23 cellular contexts compared by ENCODE assay signal in genomic region chr7:157545681-157546060, GRCh38.
"Had no signal": no experiment of that assay in that cellular context is flagged by ENCODE, and none has a peak within 500 bp of the region (broad histone marks: within the 10 kb centered on the region; RNA-seq: fewer than 3 reads in every experiment).

No MANE protein-coding gene starts in this region.

- H3K4me1 ChIP-seq: heart left ventricle, pancreas, psoas muscle, right lobe of liver, suprapubic skin, thyroid gland, upper lobe of left lung, vagina had no signal

- ATAC-seq: left lobe of liver, pancreas, psoas muscle had no signal

- DNase-seq: effector memory CD4-positive, alpha-beta T cell; heart left ventricle; hypothalamus; kidney glomerular epithelial cell; mesenchymal stem cell; midbrain; nephron progenitor cell; psoas muscle; retina; stimulated activated CD4-positive, alpha-beta T cell treated with anti-CD3 and anti-CD28 coated beads, Interleukin-2, amount 100 ng/mL, for 48 hours; stimulated activated naive CD8-positive, alpha-beta T cell treated with anti-CD3 and anti-CD28 coated beads, Interleukin-15, Interleukin-2, amounts not matched to agents 100 U/mL and 50 U/mL, for 24 hours; thyroid gland had no signal

- FAIRE-seq: endometrium, frontal cortex, islet of Langerhans, pancreas had no signal

- H3K9me3 ChIP-seq: heart left ventricle, pancreas, psoas muscle, right lobe of liver, suprapubic skin, thyroid gland, upper lobe of left lung, vagina had no signal

- H3K27ac ChIP-seq: heart left ventricle, pancreas, psoas muscle, right lobe of liver, skin epidermis, suprapubic skin, thyroid gland, upper lobe of left lung, vagina had no signal

- H3K4me3 ChIP-seq: heart left ventricle, lung, pancreas, psoas muscle, right lobe of liver, skin epidermis, suprapubic skin, thyroid gland, upper lobe of left lung, vagina had no signal

- H3K27me3 ChIP-seq: heart left ventricle, pancreas, right lobe of liver, suprapubic skin, thyroid gland, upper lobe of left lung, vagina had no signal

- H3K36me3 ChIP-seq: right lobe of liver had no signal
